26 cellular contexts compared by ENCODE assay signal in the genomic region with DNA sequence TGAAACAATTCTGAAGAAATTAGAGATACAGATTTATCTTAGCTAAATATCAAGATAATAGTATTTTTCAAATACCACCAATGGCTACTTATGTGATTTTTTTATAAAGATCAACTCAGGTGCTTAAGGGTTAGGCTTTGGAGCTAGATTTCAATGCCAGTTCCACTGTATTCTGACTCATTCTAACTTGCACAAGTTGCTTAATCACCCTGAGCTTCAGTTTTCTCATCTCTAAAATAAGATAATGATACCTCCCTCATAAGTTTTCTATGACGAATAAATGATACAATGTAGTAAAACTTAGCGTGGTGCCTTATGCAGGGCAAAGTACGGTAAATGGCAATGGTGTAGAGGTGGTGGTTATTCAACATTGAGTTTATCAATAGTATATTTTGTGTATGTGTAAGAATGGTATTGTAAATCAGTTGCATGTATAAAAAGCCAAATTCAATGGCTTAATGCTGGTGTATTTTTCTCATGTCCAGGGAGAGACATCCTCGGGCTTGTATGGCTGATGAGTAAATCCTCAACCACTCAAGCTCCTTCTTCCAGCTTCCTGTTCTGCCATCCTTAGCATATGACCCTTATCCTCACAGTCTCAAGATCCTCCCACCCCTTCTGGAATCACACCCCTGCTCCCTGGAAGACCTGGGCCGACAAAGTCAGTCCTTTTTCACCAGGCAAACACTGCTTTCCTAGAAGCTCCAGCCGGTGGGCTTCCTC.
A peak's percentile ranks its signal among the peaks of the same experiment; 100 is the strongest.
DNase-seq lines count a peak whose midpoint lies in the region; ATAC-seq and TF ChIP-seq lines count a peak whose summit lies in the region.
"Had no signal": no experiment of that assay in that cellular context is flagged by ENCODE, and none has a peak within 500 bp of the region (broad histone marks: within the 10 kb centered on the region; RNA-seq: fewer than 3 reads in every experiment).

No MANE protein-coding gene starts in this region.

- intact Hi-C loops in ascending aorta (cut with DNase I), result no loop called here

- POLR2A ChIA-PET in RWPE1 (lab: Yijun Ruan, JAX; ENCODE audit: low non-redundant PET), result no interaction called here

- DNase-seq in activated T-cell treated with anti-CD3 and anti-CD28 coated beads, Interleukin-2, amount 50 U/mL, for 72 hours, result no peak
- DNase-seq in activated T-cell treated with anti-CD3 and anti-CD28 coated beads, Interleukin-2, amount 50 U/mL, for 4 hours, result no peak
- DNase-seq in RWPE1 (ENCODE audit: low spot score), result peak; percentile 47
- DNase-seq in fibroblast of gingiva (ENCODE audit: low read depth), result peak; percentile 26
- peak; percentile 68 for DNase-seq in renal cortical epithelial cell (ENCODE audit: low read depth)
- DNase-seq in kidney glomerular epithelial cell (lab: John Stamatoyannopoulos, UW), result no peak
- no peak for DNase-seq in ascending aorta (ENCODE audit: low spot score in 2 of 2)
- DNase-seq: activated CD4-positive, alpha-beta T cell treated with anti-CD3 and anti-CD28 coated beads, Interleukin-2, amount 50 U/mL, for 1 hour; activated CD8-positive, alpha-beta memory T cell treated with anti-CD3 and anti-CD28 coated beads, Interleukin-2, amount 50 U/mL, for 4 hours; activated gamma-delta T cell; anterior cingulate cortex; DMS153; effector memory CD8-positive, alpha-beta T cell; GF-D8; NCI-H1930; NCI-H2227 treated with DMSO at 0.1 percent for 48 hours; right cardiac atrium; T-helper 2 cell; WERI-Rb-1 had no signal

- H3K27me3 ChIP-seq in ascending aorta, result no peaks in the 10 kb centered on the region
- H3K27me3 ChIP-seq: vagina had no signal

- H3K4me1 ChIP-seq in ascending aorta, result no peaks in the 10 kb centered on the region
- H3K4me1 ChIP-seq: vagina had no signal

- peaks cover 0 to 2% of the 10 kb centered on the region in 2 donors for H3K36me3 Mint-ChIP-seq in activated T-cell treated with anti-CD3 and anti-CD28 coated beads, Interleukin-2, amount 50 U/mL, for 72 hours (ENCODE audit: insufficient read depth in 2 of 2)
- H3K36me3 Mint-ChIP-seq in activated T-cell treated with anti-CD3 and anti-CD28 coated beads, Interleukin-2, amount 50 U/mL, for 4 hours (ENCODE audit: insufficient read depth), result no peaks in the 10 kb centered on the region
- H3K36me3 Mint-ChIP-seq: CD14-positive monocyte had no signal

- H3K9me3 ChIP-seq in ascending aorta, result no peaks in the 10 kb centered on the region
- H3K9me3 ChIP-seq: vagina had no signal

- no peak overlapping the region for H3K4me3 Mint-ChIP-seq in activated T-cell treated with anti-CD3 and anti-CD28 coated beads, Interleukin-2, amount 50 U/mL, for 72 hours
- H3K4me3 Mint-ChIP-seq in activated T-cell treated with anti-CD3 and anti-CD28 coated beads, Interleukin-2, amount 50 U/mL, for 4 hours, result no peak overlapping the region
- H3K4me3 Mint-ChIP-seq: CD14-positive monocyte; effector memory CD8-positive, alpha-beta T cell had no signal

- CTCF ChIA-PET in RWPE1 (lab: Yijun Ruan, JAX), result no interaction called here

- H3K27ac Mint-ChIP-seq in activated T-cell treated with anti-CD3 and anti-CD28 coated beads, Interleukin-2, amount 50 U/mL, for 72 hours, result no peak overlapping the region
- H3K27ac Mint-ChIP-seq: CD14-positive monocyte had no signal

- peak overlapping the region; percentile 87 for H3K27ac ChIP-seq in RWPE1
- H3K27ac ChIP-seq in ascending aorta, result no peak overlapping the region
- H3K27ac ChIP-seq: SK-N-MC, vagina, WERI-Rb-1 had no signal

- TF ChIP-seq CTCF in RWPE1 (conservative IDR thresholded peaks at IDR 0.05; ENCODE audit: low read depth) (no peak), ascending aorta (IDR thresholded peaks at IDR 0.05) (no peak)

- no peaks in the 10 kb centered on the region for H3K27me3 Mint-ChIP-seq in activated T-cell treated with anti-CD3 and anti-CD28 coated beads, Interleukin-2, amount 50 U/mL, for 72 hours (ENCODE audit: low read depth)
- no peaks in the 10 kb centered on the region for H3K27me3 Mint-ChIP-seq in activated T-cell treated with anti-CD3 and anti-CD28 coated beads, Interleukin-2, amount 50 U/mL, for 4 hours (ENCODE audit: low read depth)
- H3K27me3 Mint-ChIP-seq: effector memory CD8-positive, alpha-beta T cell had no signal

- H3K4me3 ChIP-seq in ascending aorta, result no peak overlapping the region
- H3K4me3 ChIP-seq: K562, lung, SK-N-MC, vagina had no signal

- H3K4me1 Mint-ChIP-seq in activated T-cell treated with anti-CD3 and anti-CD28 coated beads, Interleukin-2, amount 50 U/mL, for 72 hours (ENCODE audit: low read depth), result peaks cover 40% of the 10 kb centered on the region
- H3K4me1 Mint-ChIP-seq in activated T-cell treated with anti-CD3 and anti-CD28 coated beads, Interleukin-2, amount 50 U/mL, for 4 hours (ENCODE audit: low read depth), result peaks cover 26% of the 10 kb centered on the region

- H3K36me3 ChIP-seq in ascending aorta, result no peaks in the 10 kb centered on the region
- H3K36me3 ChIP-seq: vagina, WERI-Rb-1 had no signal

- peaks cover 0 to 2% of the 10 kb centered on the region in 2 donors for H3K9me3 Mint-ChIP-seq in activated T-cell treated with anti-CD3 and anti-CD28 coated beads, Interleukin-2, amount 50 U/mL, for 72 hours
- no peaks in the 10 kb centered on the region for H3K9me3 Mint-ChIP-seq in activated T-cell treated with anti-CD3 and anti-CD28 coated beads, Interleukin-2, amount 50 U/mL, for 4 hours
- H3K9me3 Mint-ChIP-seq: effector memory CD8-positive, alpha-beta T cell had no signal

- ATAC-seq in activated T-cell treated with anti-CD3 and anti-CD28 coated beads, Interleukin-2, amount 50 U/mL, for 72 hours (replicated peaks in 1 of 2), result peak; percentile 3 to 21
- ATAC-seq in activated T-cell treated with anti-CD3 and anti-CD28 coated beads, Interleukin-2, amount 50 U/mL, for 4 hours, result no peak
- ATAC-seq in GM19023 (IDR thresholded peaks at IDR 0.05; ENCODE audit: unreplicated experiment), result no peak
- ATAC-seq: effector memory CD8-positive, alpha-beta T cell; K562; Panc1; right cardiac atrium had no signal

Comparison
In these comparisons a context has a peak if more than half of its experiments do, and no peak if none do; other contexts are left out.
1. ATAC-seq: peak in activated T-cell treated with anti-CD3 and anti-CD28 coated beads, Interleukin-2, amount 50 U/mL, for 72 hours (2 of 2); none in activated T-cell treated with anti-CD3 and anti-CD28 coated beads, Interleukin-2, amount 50 U/mL, for 4 hours (0 of 2) and GM19023 (single experiment).
2. DNase-seq: peak in RWPE1 (single experiment), fibroblast of gingiva (single experiment) and renal cortical epithelial cell (single experiment); none in activated T-cell treated with anti-CD3 and anti-CD28 coated beads, Interleukin-2, amount 50 U/mL, for 72 hours (0 of 2), activated T-cell treated with anti-CD3 and anti-CD28 coated beads, Interleukin-2, amount 50 U/mL, for 4 hours (single experiment), kidney glomerular epithelial cell (single experiment) and ascending aorta (0 of 2).